8 cellular contexts compared by ENCODE assay signal in genomic region chr20:19757973-19758887, GRCh38. TPM values are rescaled to one million over a fixed set of nuclear protein-coding genes. Genes with fewer than 3 reads are reported as not detected.
DNase-seq lines count a peak whose midpoint lies in the region; ATAC-seq and TF ChIP-seq lines count a peak whose summit lies in the region.

TSS of gene RIN2 (plus strand) at chr20:19758258. CDS start at chr20:19889602, 131,344 bp downstream.

- DNase-seq in GM04504 (ENCODE audit: low read depth) = peak; percentile 69
- peak; percentile 97 for DNase-seq in NCI-H146 (lab: John Stamatoyannopoulos, UW)
- DNase-seq in activated T-cell treated with anti-CD3 and anti-CD28 coated beads, Interleukin-2, amount 50 U/mL, for 72 hours = peak; percentile 8 to 27
- DNase-seq in natural killer cell = no peak
- DNase-seq in uterus = peak; percentile 84 to 90
- no peak for DNase-seq in stimulated activated naive CD4-positive, alpha-beta T cell treated with Interleukin-2 at 50 U/mL for 16 hours (lab: John Stamatoyannopoulos, UW)

- peaks cover 58% of the 10 kb centered on the region for H3K27me3 Mint-ChIP-seq in activated T-cell treated with anti-CD3 and anti-CD28 coated beads, Interleukin-2, amount 50 U/mL, for 72 hours (ENCODE audit: low read depth)
- H3K27me3 Mint-ChIP-seq in natural killer cell (ENCODE audit: low read depth in 2 of 2) = peaks cover 40 to 42% of the 10 kb centered on the region in 2 donors

- H3K36me3 ChIP-seq in gastroesophageal sphincter (no peaks in the 10 kb centered on the region), uterus (no peaks in the 10 kb centered on the region)

- H3K9me3 Mint-ChIP-seq in activated T-cell treated with anti-CD3 and anti-CD28 coated beads, Interleukin-2, amount 50 U/mL, for 72 hours = no peaks in the 10 kb centered on the region
- no peaks in the 10 kb centered on the region for H3K9me3 Mint-ChIP-seq in natural killer cell

- 1 to 8% methylated on average over 5 to 11 of the region's 64 CpGs for WGBS in gastroesophageal sphincter (ENCODE audit: low coverage in 1 of 2), 2 donors

- H3K27me3 ChIP-seq in gastroesophageal sphincter (no peaks in the 10 kb centered on the region), uterus (no peaks in the 10 kb centered on the region)

- no peak for TF ChIP-seq EP300 in gastroesophageal sphincter (IDR thresholded peaks at IDR 0.05)

- H3K27ac ChIP-seq in gastroesophageal sphincter (peak within 1 kb of the TSS; percentile 66 to 97 (median 92)), uterus (peak within 1 kb of the TSS; percentile 95 to 96)

- H3K4me3 ChIP-seq in gastroesophageal sphincter (peak within 1 kb of the TSS; percentile 60 to 89), uterus (peak within 1 kb of the TSS; percentile 73 to 82)

- H3K4me1 Mint-ChIP-seq in activated T-cell treated with anti-CD3 and anti-CD28 coated beads, Interleukin-2, amount 50 U/mL, for 72 hours (ENCODE audit: low read depth) = no peaks in the 10 kb centered on the region
- H3K4me1 Mint-ChIP-seq in natural killer cell = no peaks in the 10 kb centered on the region

- no peaks in the 10 kb centered on the region for H3K36me3 Mint-ChIP-seq in activated T-cell treated with anti-CD3 and anti-CD28 coated beads, Interleukin-2, amount 50 U/mL, for 72 hours (ENCODE audit: insufficient read depth in 2 of 2)
- no peaks in the 10 kb centered on the region for H3K36me3 Mint-ChIP-seq in natural killer cell

- H3K4me1 ChIP-seq in gastroesophageal sphincter = peaks cover 2 to 50% (median 16%) of the 10 kb centered on the region in 3 donors
- peaks cover 0 to 4% of the 10 kb centered on the region in 2 donors for H3K4me1 ChIP-seq in uterus

- intact Hi-C loops in natural killer cell (cut with micrococcal nuclease) (no loop called here), uterus (cut with DNase I; ENCODE audit: low total_unique reads) (no loop called here)

- TF ChIP-seq POLR2A in gastroesophageal sphincter (IDR thresholded peaks at IDR 0.05) (no peak), uterus (IDR thresholded peaks at IDR 0.05) (peak in 1 of 2 donors; percentile 39)

- no peak within 1 kb of the TSS for H3K27ac Mint-ChIP-seq in activated T-cell treated with anti-CD3 and anti-CD28 coated beads, Interleukin-2, amount 50 U/mL, for 72 hours
- H3K27ac Mint-ChIP-seq in natural killer cell = no peak within 1 kb of the TSS

- TF ChIP-seq CTCF in gastroesophageal sphincter (IDR thresholded peaks at IDR 0.05) (no peak), natural killer cell (IDR thresholded peaks at IDR 0.05) (no peak), uterus (IDR thresholded peaks at IDR 0.05) (no peak)

- H3K4me3 Mint-ChIP-seq in activated T-cell treated with anti-CD3 and anti-CD28 coated beads, Interleukin-2, amount 50 U/mL, for 72 hours = peak within 1 kb of the TSS; percentile 51 to 71
- H3K4me3 Mint-ChIP-seq in natural killer cell = peak within 1 kb of the TSS; percentile 50

- ATAC-seq in activated T-cell treated with anti-CD3 and anti-CD28 coated beads, Interleukin-2, amount 50 U/mL, for 72 hours (replicated peaks in 1 of 2) = peak; percentile 29 to 65
- ATAC-seq in gastroesophageal sphincter = peak; percentile 85
- peak in 1 of 3 donors; percentile 27 for ATAC-seq in natural killer cell
- ATAC-seq in HG03521 (IDR thresholded peaks at IDR 0.05; ENCODE audit: unreplicated experiment) = no peak

- no peaks in the 10 kb centered on the region for H3K9me3 ChIP-seq in gastroesophageal sphincter
- no peaks in the 10 kb centered on the region for H3K9me3 ChIP-seq in uterus

RNA-seq across cellular contexts. Expression of gene RIN2, which starts in this region (rescaled TPM):
- not detected for total RNA-seq in activated T-cell treated with anti-CD3 and anti-CD28 coated beads, Interleukin-2, amount 50 U/mL, for 72 hours
- total RNA-seq in gastroesophageal sphincter = 10 to 100 TPM; 44.7 to 89.5 (median 54.8) TPM
- total RNA-seq in natural killer cell = 1 to 10 TPM in 2 of 3 donors, under 1 TPM in 1; 0.72 to 2.7 (median 2.7) TPM
- total RNA-seq in uterus = 10 to 100 TPM; 29.7 to 77.5 (median 59.6) TPM

Comparison
In these comparisons a context has a peak if more than half of its experiments do, and no peak if none do; other contexts are left out.
1. RNA of gene RIN2 (total RNA-seq): 29.7 to 77.5 TPM in uterus and 44.7 to 89.5 TPM in gastroesophageal sphincter; 0.72 to 2.7 TPM in natural killer cell and not detected in activated T-cell treated with anti-CD3 and anti-CD28 coated beads, Interleukin-2, amount 50 U/mL, for 72 hours; every median in the first group is over 4 times any median in the second.
2. Peak in DNase-seq and ATAC-seq in activated T-cell treated with anti-CD3 and anti-CD28 coated beads, Interleukin-2, amount 50 U/mL, for 72 hours; RNA of the gene not detected or under 1 TPM.
3. DNase-seq: peak in GM04504 (single experiment), NCI-H146 (single experiment) and uterus (2 of 2); none in natural killer cell (single experiment) and stimulated activated naive CD4-positive, alpha-beta T cell treated with Interleukin-2 at 50 U/mL for 16 hours (single experiment).